31 cellular contexts compared by ENCODE assay signal in the genomic region with DNA sequence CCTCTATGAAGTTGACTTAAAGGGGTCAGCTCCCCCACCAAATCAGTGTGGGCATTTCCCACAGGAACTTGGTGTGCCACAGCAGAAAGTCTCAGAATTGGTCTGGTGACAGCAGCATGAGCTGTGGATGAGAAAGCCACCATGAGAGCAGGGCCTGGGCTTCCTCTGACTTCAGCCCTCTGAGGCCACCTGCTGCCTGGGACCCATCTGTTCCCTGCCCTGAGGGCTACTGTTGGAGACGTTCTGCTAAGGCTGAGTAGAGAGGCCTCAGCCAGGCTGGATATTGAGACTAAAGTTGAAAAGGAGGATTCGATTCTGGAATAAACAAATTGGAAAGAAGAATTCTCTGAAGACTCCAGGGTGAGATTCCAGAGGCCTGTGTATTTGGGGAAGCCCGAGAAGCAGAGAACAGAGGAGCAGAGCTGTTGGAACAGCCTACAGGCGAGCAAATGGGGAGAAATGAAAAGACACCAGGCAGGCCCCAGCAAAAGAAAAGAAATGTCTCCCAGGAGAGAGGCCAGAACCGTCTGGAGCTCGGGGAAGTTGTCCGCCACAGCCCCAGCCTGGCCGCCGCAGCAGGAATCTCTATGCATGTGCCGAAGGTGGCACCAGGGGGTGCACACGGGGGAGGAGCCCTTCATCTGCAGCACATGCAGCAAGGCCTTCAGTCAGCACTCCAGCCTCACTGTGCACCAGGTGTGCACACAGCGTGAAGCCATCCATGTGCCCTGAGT. TPM values are rescaled to one million over a fixed set of nuclear protein-coding genes. Genes with fewer than 3 reads are reported as not detected.
DNase-seq lines count a peak whose midpoint lies in the region; ATAC-seq, FAIRE-seq and TF ChIP-seq lines count a peak whose summit lies in the region.
"Had no signal": no experiment of that assay in that cellular context is flagged by ENCODE, and none has a peak within 500 bp of the region (broad histone marks: within the 10 kb centered on the region; RNA-seq: fewer than 3 reads in every experiment).

No MANE protein-coding gene starts in this region.

- H3K9me3 Mint-ChIP-seq in glutamatergic neuron (ENCODE audit: unreplicated experiment) = peaks cover 15% of the 10 kb centered on the region
- H3K9me3 Mint-ChIP-seq: activated T-helper 2 cell treated with anti-CD3 and anti-CD28 coated beads, Interferon-gamma antibody, Interleukin-2, Interleukin-4, amounts not matched to agents 10 μg/mL and 5 μg/mL and 100 μg/mL, durations not matched to agents 14 hours and 24 hours and 36 hours; stimulated activated naive CD8-positive, alpha-beta T cell treated with anti-CD3 and anti-CD28 coated beads, Interleukin-15, Interleukin-2, amounts not matched to agents 100 ng/mL and 50 ng/mL, for 24 hours had no signal

- no peaks in the 10 kb centered on the region for H4K20me1 ChIP-seq in BLaER1

- H3K4me3 Mint-ChIP-seq in glutamatergic neuron (ENCODE audit: unreplicated experiment) = peak overlapping the region; percentile 47
- H3K4me3 Mint-ChIP-seq: brain; IgD-negative memory B cell; neural progenitor cell; stimulated activated naive CD8-positive, alpha-beta T cell treated with anti-CD3 and anti-CD28 coated beads, Interleukin-15, Interleukin-2, amounts not matched to agents 100 ng/mL and 50 ng/mL, for 24 hours had no signal

- H3K9me3 ChIP-seq in BLaER1 = peaks cover 11% of the 10 kb centered on the region
- H3K9me3 ChIP-seq in small intestine (ENCODE audit: control insufficient read depth, low read depth) = no peaks in the 10 kb centered on the region
- H3K9me3 ChIP-seq: thoracic aorta, uterus had no signal

- H3K4me1 Mint-ChIP-seq in glutamatergic neuron (ENCODE audit: low read depth, unreplicated experiment) = peaks cover 14% of the 10 kb centered on the region
- H3K4me1 Mint-ChIP-seq: brain, IgD-negative memory B cell, neural progenitor cell had no signal

- 75 to 78% (median 75%) methylated on average over 12 of the region's 12 CpGs for WGBS in small intestine, 3 donors

- peaks cover 19% of the 10 kb centered on the region for H3K27me3 Mint-ChIP-seq in glutamatergic neuron (ENCODE audit: unreplicated experiment)

- no peak for FAIRE-seq in small intestine (lab: Jason Lieb, UNC)
- FAIRE-seq: GM18507, GM19239, kidney had no signal

- no peak for ATAC-seq in GM19023 (IDR thresholded peaks at IDR 0.05; ENCODE audit: unreplicated experiment)
- ATAC-seq: heart right ventricle, PC-3, right cardiac atrium had no signal

- H3K36me3 ChIP-seq in BLaER1 = no peaks in the 10 kb centered on the region
- no peaks in the 10 kb centered on the region for H3K36me3 ChIP-seq in small intestine (ENCODE audit: control insufficient read depth in 2 of 2, insufficient read depth in 2 of 2, low read length in 2 of 2)
- H3K36me3 ChIP-seq: heart right ventricle, neural progenitor cell, thoracic aorta, uterus had no signal

- H3K4me1 ChIP-seq in BLaER1 (peaks cover 19% of the 10 kb centered on the region), small intestine (ENCODE audit: control insufficient read depth in 2 of 2, insufficient read depth in 1 of 2, low read depth in 1 of 2, low read length in 1 of 2) (no peaks in the 10 kb centered on the region)
- H3K4me1 ChIP-seq: heart right ventricle, neural progenitor cell, uterus had no signal

- no peak for TF ChIP-seq CTCF in glutamatergic neuron (IDR thresholded peaks at IDR 0.05; ENCODE audit: partially characterized antibody, unreplicated experiment)

- peaks cover 14% of the 10 kb centered on the region for H3K36me3 Mint-ChIP-seq in glutamatergic neuron (ENCODE audit: unreplicated experiment)
- H3K36me3 Mint-ChIP-seq: brain, neural progenitor cell had no signal

- no peak overlapping the region for H3K9ac ChIP-seq in BLaER1
- H3K9ac ChIP-seq: GM23248, neural progenitor cell had no signal

- H3K27me3 ChIP-seq in BLaER1 (no peaks in the 10 kb centered on the region), small intestine (ENCODE audit: control insufficient read depth in 2 of 2, insufficient read depth in 2 of 2, low read length in 2 of 2) (peaks cover 0 to 2% of the 10 kb centered on the region in 2 donors)
- H3K27me3 ChIP-seq: dorsolateral prefrontal cortex, neural progenitor cell, uterus had no signal

- DNase-seq in ELF-1 (ENCODE audit: low read depth, low spot score) (peak; percentile 19), NCI-H345 (lab: John Stamatoyannopoulos, UW) (peak; percentile 96), glutamatergic neuron (peak; percentile 68), hypothalamus (lab: John Stamatoyannopoulos, UW) (no peak), small intestine (no peak)
- DNase-seq: activated CD4-positive, alpha-beta T cell treated with anti-CD3 and anti-CD28 coated beads for 4 hours; activated naive CD4-positive, alpha-beta T cell treated with anti-CD3 and anti-CD28 coated beads, Interleukin-2, amount 50 U/mL, for 16 hours; activated T-cell treated with anti-CD3 and anti-CD28 coated beads for 4 hours; foreskin melanocyte; GM23248; heart right ventricle; kidney; NCI-H2029; NCI-H526; NK-92 treated with Interleukin-12 subunit alpha and Interleukin-12 subunit beta, amount 100 ng/mL, for 24 hours; PC-3; right cardiac atrium; stimulated activated CD8-positive, alpha-beta memory T cell treated with anti-CD3 and anti-CD28 coated beads, Interleukin-4, amount 100 ng/mL, for 48 hours; T-helper 2 cell; uterus had no signal

- no peak overlapping the region for H3K27ac ChIP-seq in BLaER1
- no peak overlapping the region for H3K27ac ChIP-seq in small intestine (ENCODE audit: low read depth in 1 of 2, low read length in 1 of 2)
- H3K27ac ChIP-seq: dorsolateral prefrontal cortex, GM23248, heart right ventricle, neural progenitor cell, thoracic aorta, uterus had no signal

- H3K4me3 ChIP-seq in BLaER1 (no peak overlapping the region), small intestine (ENCODE audit: low read depth in 1 of 2, low read length in 2 of 2) (no peak overlapping the region)
- H3K4me3 ChIP-seq: dorsolateral prefrontal cortex, GM23248, heart right ventricle, neural progenitor cell, thoracic aorta, uterus had no signal

- peak overlapping the region; percentile 82 for H3K27ac Mint-ChIP-seq in glutamatergic neuron (ENCODE audit: unreplicated experiment)
- H3K27ac Mint-ChIP-seq: activated T-helper 2 cell treated with anti-CD3 and anti-CD28 coated beads, Interferon-gamma antibody, Interleukin-2, Interleukin-4, amounts not matched to agents 10 μg/mL and 5 μg/mL and 100 μg/mL, durations not matched to agents 14 hours and 24 hours and 36 hours; neural progenitor cell; stimulated activated naive CD8-positive, alpha-beta T cell treated with anti-CD3 and anti-CD28 coated beads, Interleukin-15, Interleukin-2, amounts not matched to agents 100 ng/mL and 50 ng/mL, for 24 hours had no signal

- H3K4me2 ChIP-seq in BLaER1 = 0 out of 2 replicates have a peak overlapping the region, but pooled peaks have one; percentile 19
- H3K4me2 ChIP-seq: neural progenitor cell had no signal

RNA-seq across cellular contexts. Expression of a gene that starts 37.5 kb away (rescaled TPM):
- 86.2 TPM for total RNA-seq in glutamatergic neuron (ENCODE audit: unreplicated experiment)
- 10 to 100 TPM; 21.9 to 30.4 (median 22.1) TPM for polyA plus RNA-seq in small intestine

Comparison
In these comparisons a context has a peak if more than half of its experiments do, and no peak if none do; other contexts are left out.
1. DNase-seq: peak in ELF-1 (single experiment), NCI-H345 (single experiment) and glutamatergic neuron (single experiment); none in hypothalamus (0 of 51) and small intestine (single experiment).